10 cellular contexts compared by ENCODE assay signal in genomic region chr5:58922392-58923171, GRCh38.
DNase-seq lines count a peak whose midpoint lies in the region; ATAC-seq and TF ChIP-seq lines count a peak whose summit lies in the region.
"Had no signal": no experiment of that assay in that cellular context is flagged by ENCODE, and none has a peak within 500 bp of the region (broad histone marks: within the 10 kb centered on the region; RNA-seq: fewer than 3 reads in every experiment).

No MANE protein-coding gene starts in this region.

- peak overlapping the region; percentile 90 for H2AFZ ChIP-seq in mammary epithelial cell (ENCODE audit: low read depth, low read length)

- no peaks in the 10 kb centered on the region for H3K79me2 ChIP-seq in mammary epithelial cell (ENCODE audit: insufficient read depth, low read length)

- H3K9me3 ChIP-seq in mammary epithelial cell (replicated peaks; ENCODE audit: insufficient read depth, low read length), result no peaks in the 10 kb centered on the region
- H3K9me3 ChIP-seq in right cardiac atrium (ENCODE audit: control insufficient read depth, low read length), result no peaks in the 10 kb centered on the region
- no peaks in the 10 kb centered on the region for H3K9me3 ChIP-seq in BE2C

- H3K27me3 ChIP-seq in mammary epithelial cell (ENCODE audit: insufficient read depth, low read length) (peaks cover 5% of the 10 kb centered on the region), right cardiac atrium (ENCODE audit: control insufficient read depth, insufficient read depth) (no peaks in the 10 kb centered on the region), BE2C (no peaks in the 10 kb centered on the region)
- H3K27me3 ChIP-seq: cardiac muscle cell had no signal

- DNase-seq in AG08396 (ENCODE audit: low spot score) (peak; percentile 40), mammary epithelial cell (no peak), right cardiac atrium (peak; percentile 88 to 93 (median 88)), posterior vena cava (ENCODE audit: low spot score) (peak; percentile 93), BE2C (no peak), NCI-H510A (lab: John Stamatoyannopoulos, UW) (no peak), T-helper 1 cell (no peak)
- DNase-seq: activated CD4-positive, alpha-beta T cell treated with anti-CD3 and anti-CD28 coated beads, Interleukin-2, amount 10 ng/mL, durations not matched to agents 7 days and 5 days had no signal

- H3K27ac ChIP-seq in mammary epithelial cell (ENCODE audit: insufficient read depth, low read depth, low read length), result no peak overlapping the region
- H3K27ac ChIP-seq in right cardiac atrium (ENCODE audit: low read length), result peak overlapping the region; percentile 90
- H3K27ac ChIP-seq: cardiac muscle cell had no signal

- no peaks in the 10 kb centered on the region for H3K36me3 ChIP-seq in mammary epithelial cell (ENCODE audit: insufficient read depth, low read length)
- H3K36me3 ChIP-seq in BE2C, result no peaks in the 10 kb centered on the region
- H3K36me3 ChIP-seq: cardiac muscle cell had no signal

- H3K4me3 ChIP-seq in mammary epithelial cell (replicated peaks in 1 of 3; ENCODE audit: insufficient read depth in 1 of 3, low read depth in 2 of 3, low read length in 3 of 3) (no peak overlapping the region), right cardiac atrium (ENCODE audit: low read length) (no peak overlapping the region), BE2C (ENCODE audit: low read depth, low read length) (no peak overlapping the region)
- H3K4me3 ChIP-seq: cardiac muscle cell had no signal

- 12% methylated on average over 10 of the region's 15 CpGs for WGBS in mammary epithelial cell (ENCODE audit: low coverage, missing lambda C conversion rate)
- 27% methylated on average over 15 of the region's 15 CpGs for WGBS in right cardiac atrium

- CTCF ChIA-PET in mammary epithelial cell (lab: Charles Lee; ENCODE audit: low non-redundant PET), result no interaction called here

- BruUV-seq in mammary epithelial cell (replicated peaks; lab: Mats Ljungman, UMichigan), result no TSS peak

- intact Hi-C loops in mammary epithelial cell (cut with micrococcal nuclease) (no loop called here), right cardiac atrium (cut with DNase I) (no loop called here), posterior vena cava (cut with DNase I) (no loop called here)

- in situ Hi-C loops in mammary epithelial cell (cut with MboI; ENCODE audit: low sequenced_read_pairs in 2 of 2), result no loop called here

- ATAC-seq in right cardiac atrium, result peak; percentile 93
- no peak for ATAC-seq in GM18873 (IDR thresholded peaks at IDR 0.05; ENCODE audit: low FRiP score, unreplicated experiment)

- H3K4me1 ChIP-seq in mammary epithelial cell (ENCODE audit: insufficient read depth, low read length) (no peaks in the 10 kb centered on the region), right cardiac atrium (ENCODE audit: control insufficient read depth, insufficient read depth, low read length) (peaks cover 5% of the 10 kb centered on the region), BE2C (no peaks in the 10 kb centered on the region)

- H4K20me1 ChIP-seq in mammary epithelial cell (ENCODE audit: insufficient read depth, low read length), result no peaks in the 10 kb centered on the region

- no peak for TF ChIP-seq CTCF in mammary epithelial cell (conservative IDR thresholded peaks at IDR 0.05 in 1 of 2, IDR thresholded peaks at IDR 0.05 in 1 of 2; ENCODE audit: extremely low read depth in 1 of 2, insufficient read depth in 1 of 2, low read depth in 1 of 2, low read length in 2 of 2)
- no peak for TF ChIP-seq CTCF in BE2C (IDR thresholded peaks at IDR 0.05; ENCODE audit: low read depth, low read length)

- dilution Hi-C loops in mammary epithelial cell (cut with HindIII; ENCODE audit: low sequenced_read_pairs), result no loop called here

- H3K9ac ChIP-seq in mammary epithelial cell (ENCODE audit: insufficient read depth, low read length), result no peak overlapping the region

- no peak overlapping the region for H3K4me2 ChIP-seq in mammary epithelial cell (ENCODE audit: insufficient read depth, low read depth, low read length)

Comparison
In these comparisons a context has a peak if more than half of its experiments do, and no peak if none do; other contexts are left out.
1. DNase-seq: peak in AG08396 (single experiment), right cardiac atrium (3 of 3) and posterior vena cava (single experiment); none in mammary epithelial cell (single experiment), BE2C (single experiment), NCI-H510A (single experiment) and T-helper 1 cell (0 of 5).